ENCODE assay signal across 19 cellular contexts in genomic region chr21:35149698-35150097, GRCh38.
A peak's percentile ranks its signal among the peaks of the same experiment; 100 is the strongest.
DNase-seq lines count a peak whose midpoint lies in the region; TF ChIP-seq lines count a peak whose summit lies in the region.
"Had no signal": no experiment of that assay in that cellular context is flagged by ENCODE, and none has a peak within 500 bp of the region (broad histone marks: within the 10 kb centered on the region; RNA-seq: fewer than 3 reads in every experiment).

No MANE protein-coding gene starts in this region.

- peaks cover 3% of the 10 kb centered on the region for H3K9me3 Mint-ChIP-seq in activated T-cell treated with anti-CD3 and anti-CD28 coated beads, Interleukin-2, amount 50 U/mL, for 24 hours
- peaks cover 17% of the 10 kb centered on the region for H3K9me3 Mint-ChIP-seq in chondrocyte (ENCODE audit: low read depth)

- no peaks in the 10 kb centered on the region for H3K36me3 Mint-ChIP-seq in activated T-cell treated with anti-CD3 and anti-CD28 coated beads, Interleukin-2, amount 50 U/mL, for 24 hours (ENCODE audit: low read depth)
- peaks cover 5% of the 10 kb centered on the region for H3K36me3 Mint-ChIP-seq in chondrocyte (ENCODE audit: low read depth)

- H3K4me3 Mint-ChIP-seq in activated T-cell treated with anti-CD3 and anti-CD28 coated beads, Interleukin-2, amount 50 U/mL, for 24 hours, result peak overlapping the region; percentile 5
- no peak overlapping the region for H3K4me3 Mint-ChIP-seq in chondrocyte (ENCODE audit: unreplicated experiment)
- H3K4me3 Mint-ChIP-seq: activated CD8-positive, alpha-beta memory T cell treated with anti-CD3 and anti-CD28 coated beads, Interleukin-2, amount 10 ng/mL, durations not matched to agents 7 days and 5 days; nephron had no signal

- H3K27ac Mint-ChIP-seq in activated T-cell treated with anti-CD3 and anti-CD28 coated beads, Interleukin-2, amount 50 U/mL, for 24 hours, result peak overlapping the region; percentile 92
- peak overlapping the region; percentile 75 for H3K27ac Mint-ChIP-seq in chondrocyte (ENCODE audit: unreplicated experiment)
- H3K27ac Mint-ChIP-seq: activated CD8-positive, alpha-beta memory T cell treated with anti-CD3 and anti-CD28 coated beads, Interleukin-2, amount 10 ng/mL, durations not matched to agents 7 days and 5 days; nephron had no signal

- H3K27me3 Mint-ChIP-seq in activated T-cell treated with anti-CD3 and anti-CD28 coated beads, Interleukin-2, amount 50 U/mL, for 24 hours, result no peaks in the 10 kb centered on the region
- no peaks in the 10 kb centered on the region for H3K27me3 Mint-ChIP-seq in chondrocyte (ENCODE audit: low read depth)

- peaks cover 63% of the 10 kb centered on the region for H3K4me1 Mint-ChIP-seq in activated T-cell treated with anti-CD3 and anti-CD28 coated beads, Interleukin-2, amount 50 U/mL, for 24 hours (ENCODE audit: low read depth)
- peaks cover 39% of the 10 kb centered on the region for H3K4me1 Mint-ChIP-seq in chondrocyte (ENCODE audit: low read depth)

- no peak for DNase-seq in activated T-cell treated with anti-CD3 and anti-CD28 coated beads, Interleukin-2, amount 50 U/mL, for 24 hours
- no peak for DNase-seq in activated T-cell treated with anti-CD3 and anti-CD28 coated beads, Interleukin-2, amount 50 U/mL, for 48 hours
- peak; percentile 69 for DNase-seq in RPMI7951 (ENCODE audit: low read depth)
- no peak for DNase-seq in chondrocyte (ENCODE audit: low spot score)
- DNase-seq in renal cortical epithelial cell (ENCODE audit: low read depth), result peak; percentile 88
- no peak for DNase-seq in NK-92 (lab: John Stamatoyannopoulos, UW; ENCODE audit: unreplicated experiment)
- no peak for DNase-seq in effector CD8-positive, alpha-beta T cell (lab: John Stamatoyannopoulos, UW)
- DNase-seq in amniotic stem cell (lab: John Stamatoyannopoulos, UW), result no peak
- DNase-seq: ACHN; activated CD8-positive, alpha-beta memory T cell treated with anti-CD3 and anti-CD28 coated beads, Interleukin-2, amount 10 ng/mL, durations not matched to agents 7 days and 5 days; aorta; Caco-2; esophagus squamous epithelium; GF-D8; KBM-7; NCI-H1436 treated with DMSO at 0.1 percent for 48 hours; stimulated activated CD4-positive, alpha-beta T cell treated with anti-CD3 and anti-CD28 coated beads, Interleukin-1b, Interleukin-23, amount 100 ng/mL, for 48 hours; tibial artery had no signal

- TF ChIP-seq CTCF in chondrocyte (IDR thresholded peaks at IDR 0.05), result no peak

Comparison
In these comparisons a context has a peak if more than half of its experiments do, and no peak if none do; other contexts are left out.
1. DNase-seq: peak in RPMI7951 (single experiment) and renal cortical epithelial cell (single experiment); none in activated T-cell treated with anti-CD3 and anti-CD28 coated beads, Interleukin-2, amount 50 U/mL, for 24 hours (single experiment), activated T-cell treated with anti-CD3 and anti-CD28 coated beads, Interleukin-2, amount 50 U/mL, for 48 hours (0 of 2), chondrocyte (single experiment), NK-92 (single experiment), effector CD8-positive, alpha-beta T cell (single experiment) and amniotic stem cell (single experiment).